31 cellular contexts compared by ENCODE assay signal in the genomic region with DNA sequence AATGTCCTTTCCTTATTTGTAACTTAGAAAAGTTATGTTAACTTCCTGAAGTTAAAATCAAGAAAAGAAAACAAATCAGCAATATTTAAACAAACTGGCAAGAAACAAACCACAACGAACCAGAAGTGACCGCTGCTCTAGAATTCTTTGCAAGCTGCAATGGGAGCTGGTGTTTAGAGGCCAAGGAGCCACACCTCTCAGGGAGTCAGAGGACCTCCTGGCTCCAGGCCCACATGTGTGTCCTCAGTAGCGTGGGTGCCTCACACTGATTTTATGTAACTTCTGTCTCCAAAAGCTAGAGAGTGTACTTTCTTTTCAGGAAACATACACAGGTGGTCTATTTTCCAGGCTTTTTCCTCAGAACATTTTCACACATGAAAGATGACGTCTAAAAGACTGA.
"Had no signal": no experiment of that assay in that cellular context is flagged by ENCODE, and none has a peak within 500 bp of the region (broad histone marks: within the 10 kb centered on the region; RNA-seq: fewer than 3 reads in every experiment).

No MANE protein-coding gene starts in this region.

- H3K4me1 ChIP-seq: esophagus squamous epithelium had no signal

- H3K4me3 ChIP-seq: esophagus squamous epithelium had no signal

- H3K27me3 ChIP-seq: brain microvascular endothelial cell had no signal

- H3K27me3 Mint-ChIP-seq: activated CD4-positive, alpha-beta memory T cell treated with anti-CD3 and anti-CD28 coated beads, Interleukin-2, amount 10 ng/mL, durations not matched to agents 7 days and 5 days; activated CD4-positive, alpha-beta T cell treated with anti-CD3 and anti-CD28 coated beads, Interleukin-2, amount 10 ng/mL, durations not matched to agents 7 days and 5 days; activated naive CD4-positive, alpha-beta T cell treated with anti-CD3 and anti-CD28 coated beads, Interleukin-2, amount 10 ng/mL, durations not matched to agents 7 days and 5 days; central memory CD8-positive, alpha-beta T cell had no signal

- H3K36me3 ChIP-seq: brain microvascular endothelial cell, esophagus squamous epithelium had no signal

- H3K9me3 ChIP-seq: esophagus squamous epithelium had no signal

- H3K27ac ChIP-seq: brain microvascular endothelial cell, epithelial cell of prostate, esophagus squamous epithelium had no signal

- H3K27ac Mint-ChIP-seq: activated CD4-positive, alpha-beta memory T cell treated with anti-CD3 and anti-CD28 coated beads, Interleukin-2, amount 10 ng/mL, durations not matched to agents 7 days and 5 days; activated CD4-positive, alpha-beta T cell treated with anti-CD3 and anti-CD28 coated beads, Interleukin-2, amount 10 ng/mL, durations not matched to agents 7 days and 5 days; activated naive CD4-positive, alpha-beta T cell treated with anti-CD3 and anti-CD28 coated beads, Interleukin-2, amount 10 ng/mL, durations not matched to agents 7 days and 5 days; activated naive CD4-positive, alpha-beta T cell treated with anti-CD3 and anti-CD28 coated beads, Interleukin-2, amount 50 U/mL, for 72 hours; activated naive CD8-positive, alpha-beta T cell treated with anti-CD3 and anti-CD28 coated beads, Interleukin-2, amount 10 ng/mL, durations not matched to agents 7 days and 5 days; activated T-cell treated with anti-CD3 and anti-CD28 coated beads, Interleukin-2, amount 50 U/mL, for 24 hours; activated T-cell treated with anti-CD3 and anti-CD28 coated beads, Interleukin-2, amount 50 U/mL, for 72 hours had no signal

- H3K4me3 Mint-ChIP-seq: activated CD4-positive, alpha-beta memory T cell treated with anti-CD3 and anti-CD28 coated beads, Interleukin-2, amount 10 ng/mL, durations not matched to agents 7 days and 5 days; activated CD4-positive, alpha-beta T cell treated with anti-CD3 and anti-CD28 coated beads, Interleukin-2, amount 10 ng/mL, durations not matched to agents 7 days and 5 days; activated naive CD4-positive, alpha-beta T cell treated with anti-CD3 and anti-CD28 coated beads, Interleukin-2, amount 10 ng/mL, durations not matched to agents 7 days and 5 days; activated naive CD8-positive, alpha-beta T cell treated with anti-CD3 and anti-CD28 coated beads, Interleukin-2, amount 10 ng/mL, durations not matched to agents 7 days and 5 days; activated T-cell treated with anti-CD3 and anti-CD28 coated beads, Interleukin-2, amount 50 U/mL, for 24 hours; activated T-cell treated with anti-CD3 and anti-CD28 coated beads, Interleukin-2, amount 50 U/mL, for 72 hours; central memory CD8-positive, alpha-beta T cell had no signal

- H3K36me3 Mint-ChIP-seq: activated naive CD4-positive, alpha-beta T cell treated with anti-CD3 and anti-CD28 coated beads, Interleukin-2, amount 10 ng/mL, durations not matched to agents 7 days and 5 days; activated naive CD4-positive, alpha-beta T cell treated with anti-CD3 and anti-CD28 coated beads, Interleukin-2, amount 50 U/mL, for 72 hours; activated naive CD8-positive, alpha-beta T cell treated with anti-CD3 and anti-CD28 coated beads, Interleukin-2, amount 10 ng/mL, durations not matched to agents 7 days and 5 days had no signal

- H3K9me3 Mint-ChIP-seq: activated CD4-positive, alpha-beta T cell treated with anti-CD3 and anti-CD28 coated beads, Interleukin-2, amount 10 ng/mL, durations not matched to agents 7 days and 5 days; central memory CD8-positive, alpha-beta T cell had no signal

- H3K4me1 Mint-ChIP-seq: activated CD4-positive, alpha-beta memory T cell treated with anti-CD3 and anti-CD28 coated beads, Interleukin-2, amount 10 ng/mL, durations not matched to agents 7 days and 5 days; activated CD4-positive, alpha-beta T cell treated with anti-CD3 and anti-CD28 coated beads, Interleukin-2, amount 10 ng/mL, durations not matched to agents 7 days and 5 days; activated naive CD4-positive, alpha-beta T cell treated with anti-CD3 and anti-CD28 coated beads, Interleukin-2, amount 10 ng/mL, durations not matched to agents 7 days and 5 days; activated naive CD8-positive, alpha-beta T cell treated with anti-CD3 and anti-CD28 coated beads, Interleukin-2, amount 10 ng/mL, durations not matched to agents 7 days and 5 days; central memory CD8-positive, alpha-beta T cell had no signal

- DNase-seq: activated CD4-positive, alpha-beta memory T cell treated with anti-CD3 and anti-CD28 coated beads, Interleukin-2, amount 10 ng/mL, durations not matched to agents 7 days and 5 days; activated CD4-positive, alpha-beta T cell treated with anti-CD3 and anti-CD28 coated beads for 1 hour; activated CD4-positive, alpha-beta T cell treated with anti-CD3 and anti-CD28 coated beads for 4 hours; activated CD4-positive, alpha-beta T cell treated with anti-CD3 and anti-CD28 coated beads, Interleukin-2, amount 10 ng/mL, durations not matched to agents 7 days and 5 days; activated CD4-positive, alpha-beta T cell treated with anti-CD3 and anti-CD28 coated beads, Interleukin-2, amount 50 U/mL, for 4 hours; activated CD8-positive, alpha-beta memory T cell treated with anti-CD3 and anti-CD28 coated beads, Interleukin-2, amount 50 U/mL, for 48 hours; activated gamma-delta T cell; activated naive CD4-positive, alpha-beta T cell; activated naive CD4-positive, alpha-beta T cell treated with anti-CD3 and anti-CD28 coated beads, Interleukin-2, amount 10 ng/mL, durations not matched to agents 7 days and 5 days; activated naive CD8-positive, alpha-beta T cell treated with anti-CD3 and anti-CD28 coated beads, Interleukin-2, amount 10 ng/mL, durations not matched to agents 7 days and 5 days; activated T-cell treated with anti-CD3 and anti-CD28 coated beads for 4 hours; activated T-cell treated with anti-CD3 and anti-CD28 coated beads, Interleukin-2, amount 50 U/mL, for 24 hours; activated T-cell treated with anti-CD3 and anti-CD28 coated beads, Interleukin-2, amount 50 U/mL, for 72 hours; amniotic stem cell; anterior cingulate cortex; brain microvascular endothelial cell; cortex of kidney; dermis blood vessel endothelial cell; effector CD8-positive, alpha-beta T cell; esophagus squamous epithelium; foreskin fibroblast; head of caudate nucleus; T-helper 2 cell had no signal

- FAIRE-seq: astrocyte, bronchial epithelial cell, endometrium, endothelial cell of umbilical vein, frontal cortex had no signal
